1 cellular context compared by ENCODE assay signal in the genomic region with DNA sequence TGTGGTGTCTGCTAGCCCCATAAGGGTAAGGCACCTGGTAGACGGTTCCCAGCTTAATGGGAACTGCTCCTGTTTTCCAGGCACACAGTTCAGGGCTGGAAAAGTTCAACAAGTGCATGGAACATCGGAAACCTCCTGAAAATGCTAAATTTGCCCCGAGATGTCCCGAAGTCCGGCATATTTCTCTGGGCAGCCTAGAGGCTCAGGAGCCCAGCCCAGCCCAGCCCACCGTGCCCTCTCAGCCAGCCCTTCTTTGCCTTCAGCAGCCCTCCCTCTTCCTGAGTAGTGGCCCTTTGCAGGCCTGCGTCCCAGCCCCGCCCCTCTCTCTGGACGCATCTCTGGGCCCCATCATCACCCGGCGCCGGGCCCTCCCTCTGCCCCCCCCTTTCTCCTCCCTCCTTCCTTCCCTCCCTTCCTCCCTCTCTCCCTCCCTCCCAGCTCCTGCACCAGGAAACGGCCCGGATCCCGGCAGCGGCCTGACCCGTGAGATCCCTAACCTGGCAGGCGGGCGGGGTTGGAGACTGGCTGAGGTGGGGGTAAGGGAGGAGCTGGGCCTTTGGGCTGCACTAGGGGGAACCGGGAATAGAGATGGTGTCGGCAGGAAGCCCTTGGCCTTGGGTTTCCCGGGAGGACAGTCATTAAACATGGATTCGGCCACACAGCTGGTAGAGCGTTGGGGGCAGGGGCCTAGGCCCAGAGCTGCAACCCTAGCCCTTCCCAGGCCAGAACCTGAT.
TF ChIP-seq lines count a peak whose summit lies in the region.

BCL2L2 (plus strand) TSS at position 422 of the 734 bp plus-strand sequence. CDS start 935 bp downstream, outside the sequence.

TF ChIP-seq in HepG2, 621 proteins besides CTCF, POLR2A, EP300 and RAD21 (continued from another document and continues in another):
- TF ChIP-seq DZIP1 (CRISPR knock-in tag; IDR thresholded peaks at IDR 0.05) (peak; percentile 95), SMARCE1 (IDR thresholded peaks at IDR 0.05; ENCODE audit: borderline replicate concordance) (no peak), CENPBD1 (CRISPR knock-in tag; IDR thresholded peaks at IDR 0.05; ENCODE audit: borderline replicate concordance, low read depth) (no peak), ZNF362 (CRISPR knock-in tag; IDR thresholded peaks at IDR 0.05; ENCODE audit: borderline replicate concordance) (0 out of 2 replicates have a peak, but pooled peaks have one; percentile 8), TRIM22 (IDR thresholded peaks at IDR 0.05) (no peak), ZNF737 (CRISPR knock-in tag; IDR thresholded peaks at IDR 0.05; ENCODE audit: borderline replicate concordance) (no peak), DNMT3B (CRISPR knock-in tag; conservative IDR thresholded peaks at IDR 0.05) (peak; percentile 96), PRDM10 (CRISPR knock-in tag; IDR thresholded peaks at IDR 0.05; ENCODE audit: low read depth) (peak; percentile 65), NR1H2 (CRISPR knock-in tag; IDR thresholded peaks at IDR 0.05; ENCODE audit: borderline replicate concordance, low read depth) (peak; percentile 66; the same call in 1 of the 2 replicates), ZNF33A (CRISPR knock-in tag; IDR thresholded peaks at IDR 0.05; ENCODE audit: borderline replicate concordance) (no peak), GFI1 (CRISPR knock-in tag; IDR thresholded peaks at IDR 0.05; ENCODE audit: borderline replicate concordance) (no peak), TSC22D2 (CRISPR knock-in tag; IDR thresholded peaks at IDR 0.05; ENCODE audit: borderline replicate concordance) (no peak), SATB2 (CRISPR knock-in tag; IDR thresholded peaks at IDR 0.05) (peak; percentile 62; the same call in 1 of the 2 replicates), RCOR2 (CRISPR knock-in tag; IDR thresholded peaks at IDR 0.05) (peak; percentile 60; the same call in 1 of the 2 replicates), POLR2AphosphoS5 (IDR thresholded peaks at IDR 0.05; ENCODE audit: low read depth, low read length) (peak; percentile 96), ZFP62 (CRISPR knock-in tag; IDR thresholded peaks at IDR 0.05) (no peak), DPF2 (CRISPR knock-in tag; IDR thresholded peaks at IDR 0.05; ENCODE audit: borderline replicate concordance, low read depth) (no peak), SIX4 (CRISPR knock-in tag; IDR thresholded peaks at IDR 0.05) (peak; percentile 89), ZNF616 (CRISPR knock-in tag; IDR thresholded peaks at IDR 0.05; ENCODE audit: low read depth) (peak; percentile 58; the same call in 1 of the 2 replicates), SMC3 (IDR thresholded peaks at IDR 0.05; ENCODE audit: low read length) (peak; percentile 14; the same call in 1 of the 2 replicates), ATF4 (CRISPR knock-in tag; IDR thresholded peaks at IDR 0.05) (no peak), JDP2 (CRISPR knock-in tag; IDR thresholded peaks at IDR 0.05; ENCODE audit: borderline replicate concordance) (no peak), ZNF781 (CRISPR knock-in tag; IDR thresholded peaks at IDR 0.05; ENCODE audit: borderline replicate concordance, not compliant biosample characterization) (no peak), SRSF9 (IDR thresholded peaks at IDR 0.05; ENCODE audit: borderline replicate concordance, insufficient read depth, low read depth, low read length, poor library complexity, severe bottlenecking) (no peak), SKIL (CRISPR knock-in tag; IDR thresholded peaks at IDR 0.05; ENCODE audit: borderline replicate concordance) (no peak), MEIS2 (CRISPR knock-in tag; IDR thresholded peaks at IDR 0.05) (peak; percentile 57; the same call in 1 of the 2 replicates), ZSCAN22 (CRISPR knock-in tag; IDR thresholded peaks at IDR 0.05) (0 out of 2 replicates have a peak, but pooled peaks have one; percentile 54)
- TF ChIP-seq, protein P1, sequence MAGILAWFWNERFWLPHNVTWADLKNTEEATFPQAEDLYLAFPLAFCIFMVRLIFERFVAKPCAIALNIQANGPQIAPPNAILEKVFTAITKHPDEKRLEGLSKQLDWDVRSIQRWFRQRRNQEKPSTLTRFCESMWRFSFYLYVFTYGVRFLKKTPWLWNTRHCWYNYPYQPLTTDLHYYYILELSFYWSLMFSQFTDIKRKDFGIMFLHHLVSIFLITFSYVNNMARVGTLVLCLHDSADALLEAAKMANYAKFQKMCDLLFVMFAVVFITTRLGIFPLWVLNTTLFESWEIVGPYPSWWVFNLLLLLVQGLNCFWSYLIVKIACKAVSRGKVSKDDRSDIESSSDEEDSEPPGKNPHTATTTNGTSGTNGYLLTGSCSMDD (CRISPR knock-in tag; IDR thresholded peaks at IDR 0.05), result no peak
- TF ChIP-seq, protein P2, sequence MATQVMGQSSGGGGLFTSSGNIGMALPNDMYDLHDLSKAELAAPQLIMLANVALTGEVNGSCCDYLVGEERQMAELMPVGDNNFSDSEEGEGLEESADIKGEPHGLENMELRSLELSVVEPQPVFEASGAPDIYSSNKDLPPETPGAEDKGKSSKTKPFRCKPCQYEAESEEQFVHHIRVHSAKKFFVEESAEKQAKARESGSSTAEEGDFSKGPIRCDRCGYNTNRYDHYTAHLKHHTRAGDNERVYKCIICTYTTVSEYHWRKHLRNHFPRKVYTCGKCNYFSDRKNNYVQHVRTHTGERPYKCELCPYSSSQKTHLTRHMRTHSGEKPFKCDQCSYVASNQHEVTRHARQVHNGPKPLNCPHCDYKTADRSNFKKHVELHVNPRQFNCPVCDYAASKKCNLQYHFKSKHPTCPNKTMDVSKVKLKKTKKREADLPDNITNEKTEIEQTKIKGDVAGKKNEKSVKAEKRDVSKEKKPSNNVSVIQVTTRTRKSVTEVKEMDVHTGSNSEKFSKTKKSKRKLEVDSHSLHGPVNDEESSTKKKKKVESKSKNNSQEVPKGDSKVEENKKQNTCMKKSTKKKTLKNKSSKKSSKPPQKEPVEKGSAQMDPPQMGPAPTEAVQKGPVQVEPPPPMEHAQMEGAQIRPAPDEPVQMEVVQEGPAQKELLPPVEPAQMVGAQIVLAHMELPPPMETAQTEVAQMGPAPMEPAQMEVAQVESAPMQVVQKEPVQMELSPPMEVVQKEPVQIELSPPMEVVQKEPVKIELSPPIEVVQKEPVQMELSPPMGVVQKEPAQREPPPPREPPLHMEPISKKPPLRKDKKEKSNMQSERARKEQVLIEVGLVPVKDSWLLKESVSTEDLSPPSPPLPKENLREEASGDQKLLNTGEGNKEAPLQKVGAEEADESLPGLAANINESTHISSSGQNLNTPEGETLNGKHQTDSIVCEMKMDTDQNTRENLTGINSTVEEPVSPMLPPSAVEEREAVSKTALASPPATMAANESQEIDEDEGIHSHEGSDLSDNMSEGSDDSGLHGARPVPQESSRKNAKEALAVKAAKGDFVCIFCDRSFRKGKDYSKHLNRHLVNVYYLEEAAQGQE (IDR thresholded peaks at IDR 0.05; ENCODE audit: borderline replicate concordance in 1 of 2, low read depth in 1 of 2, low read length in 2 of 2), result peak in 1 of 2 experiments; percentile 70; a peak in 2 of 4 replicates
- TF ChIP-seq, protein P3, sequence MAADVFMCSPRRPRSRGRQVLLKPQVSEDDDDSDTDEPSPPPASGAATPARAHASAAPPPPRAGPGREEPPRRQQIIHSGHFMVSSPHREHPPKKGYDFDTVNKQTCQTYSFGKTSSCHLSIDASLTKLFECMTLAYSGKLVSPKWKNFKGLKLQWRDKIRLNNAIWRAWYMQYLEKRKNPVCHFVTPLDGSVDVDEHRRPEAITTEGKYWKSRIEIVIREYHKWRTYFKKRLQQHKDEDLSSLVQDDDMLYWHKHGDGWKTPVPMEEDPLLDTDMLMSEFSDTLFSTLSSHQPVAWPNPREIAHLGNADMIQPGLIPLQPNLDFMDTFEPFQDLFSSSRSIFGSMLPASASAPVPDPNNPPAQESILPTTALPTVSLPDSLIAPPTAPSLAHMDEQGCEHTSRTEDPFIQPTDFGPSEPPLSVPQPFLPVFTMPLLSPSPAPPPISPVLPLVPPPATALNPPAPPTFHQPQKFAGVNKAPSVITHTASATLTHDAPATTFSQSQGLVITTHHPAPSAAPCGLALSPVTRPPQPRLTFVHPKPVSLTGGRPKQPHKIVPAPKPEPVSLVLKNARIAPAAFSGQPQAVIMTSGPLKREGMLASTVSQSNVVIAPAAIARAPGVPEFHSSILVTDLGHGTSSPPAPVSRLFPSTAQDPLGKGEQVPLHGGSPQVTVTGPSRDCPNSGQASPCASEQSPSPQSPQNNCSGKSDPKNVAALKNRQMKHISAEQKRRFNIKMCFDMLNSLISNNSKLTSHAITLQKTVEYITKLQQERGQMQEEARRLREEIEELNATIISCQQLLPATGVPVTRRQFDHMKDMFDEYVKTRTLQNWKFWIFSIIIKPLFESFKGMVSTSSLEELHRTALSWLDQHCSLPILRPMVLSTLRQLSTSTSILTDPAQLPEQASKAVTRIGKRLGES (CRISPR knock-in tag; IDR thresholded peaks at IDR 0.05; ENCODE audit: borderline replicate concordance), result no peak
